10 cellular contexts compared by ENCODE assay signal in the genomic region with DNA sequence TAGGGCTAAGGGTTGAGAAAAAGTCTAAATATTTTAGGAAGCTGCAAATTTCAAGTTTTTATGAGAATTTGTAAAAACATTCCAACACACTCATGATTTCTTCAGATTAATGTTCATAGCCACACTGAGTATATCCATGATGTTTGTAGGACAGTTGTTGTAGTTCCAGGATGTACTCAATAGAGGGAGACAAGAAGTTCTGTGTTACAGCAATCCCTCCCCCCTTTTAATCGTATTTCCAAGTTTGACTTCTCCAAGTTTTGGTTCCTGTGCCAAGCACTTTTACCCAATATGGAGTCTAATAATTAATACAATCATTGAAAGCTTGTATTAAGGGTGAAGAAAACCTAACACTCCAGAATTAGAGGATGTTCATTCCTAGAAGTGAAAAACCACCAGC.
A peak's percentile ranks its signal among the peaks of the same experiment; 100 is the strongest.
DNase-seq lines count a peak whose midpoint lies in the region; ATAC-seq, FAIRE-seq and TF ChIP-seq lines count a peak whose summit lies in the region.
"Had no signal": no experiment of that assay in that cellular context is flagged by ENCODE, and none has a peak within 500 bp of the region (broad histone marks: within the 10 kb centered on the region; RNA-seq: fewer than 3 reads in every experiment).

No MANE protein-coding gene starts in this region.

- H3K4me3 ChIP-seq in bronchial epithelial cell (ENCODE audit: low read depth, low read length) (no peak overlapping the region), spleen (no peak overlapping the region)
- no peak overlapping the region for H3K4me3 ChIP-seq in CD8-positive, alpha-beta memory T cell (ENCODE audit: low read length)

- WGBS in spleen, 5 donors, result 59 to 69% (median 68%) methylated on average over 1 of the region's 1 CpG

- H3K36me3 ChIP-seq in bronchial epithelial cell (ENCODE audit: control insufficient read depth, insufficient read depth, low read length) (no peaks in the 10 kb centered on the region), spleen (no peaks in the 10 kb centered on the region)
- H3K36me3 ChIP-seq in CD8-positive, alpha-beta memory T cell (ENCODE audit: insufficient read depth, low read length), result no peaks in the 10 kb centered on the region

- H3K4me1 ChIP-seq in CD8-positive, alpha-beta memory T cell (ENCODE audit: insufficient read depth, low read length), result no peaks in the 10 kb centered on the region
- no peaks in the 10 kb centered on the region for H3K4me1 ChIP-seq in spleen

- H3K9me3 Mint-ChIP-seq in CD8-positive, alpha-beta memory T cell, result no peaks in the 10 kb centered on the region

- H3K27ac ChIP-seq in CD8-positive, alpha-beta memory T cell (ENCODE audit: low read depth, low read length), result no peak overlapping the region
- H3K27ac ChIP-seq in spleen, result no peak overlapping the region

- DNase-seq in NCI-H82 (lab: John Stamatoyannopoulos, UW), result peak; percentile 52
- DNase-seq in NCI-H82 treated with DMSO at 0.1 percent for 48 hours (lab: John Stamatoyannopoulos, UW; ENCODE audit: unreplicated experiment), result no peak
- DNase-seq in NAMALWA (ENCODE audit: low spot score), result peak; percentile 10
- DNase-seq in bronchial epithelial cell (ENCODE audit: low read depth), result peak; percentile 37
- peak; percentile 23 for DNase-seq in renal cortical epithelial cell (ENCODE audit: low read depth)
- DNase-seq in CD8-positive, alpha-beta memory T cell, result no peak
- DNase-seq in spleen, result no peak

- no peak for ATAC-seq in HG02763 (IDR thresholded peaks at IDR 0.05; ENCODE audit: unreplicated experiment)

- no peak for FAIRE-seq in bronchial epithelial cell (lab: Jason Lieb, UNC)
- FAIRE-seq: colon, GM19239 had no signal

- POLR2A ChIA-PET in CD8-positive, alpha-beta memory T cell (lab: Charles Lee), result no interaction called here

- no peaks in the 10 kb centered on the region for H3K9me3 ChIP-seq in CD8-positive, alpha-beta memory T cell (ENCODE audit: low read length)
- no peaks in the 10 kb centered on the region for H3K9me3 ChIP-seq in spleen

- CTCF ChIA-PET in CD8-positive, alpha-beta memory T cell (lab: Charles Lee), result no interaction called here

- no peaks in the 10 kb centered on the region for H3K27me3 ChIP-seq in bronchial epithelial cell (ENCODE audit: control insufficient read depth, insufficient read depth, low read length)
- no peaks in the 10 kb centered on the region for H3K27me3 ChIP-seq in CD8-positive, alpha-beta memory T cell (ENCODE audit: insufficient read depth, low read length, poor library complexity, severe bottlenecking)
- no peaks in the 10 kb centered on the region for H3K27me3 ChIP-seq in spleen (replicated peaks in 1 of 7)

- peaks cover 0 to 7% of the 10 kb centered on the region in 2 donors for H3K27me3 Mint-ChIP-seq in CD8-positive, alpha-beta memory T cell

- H3K4me3 Mint-ChIP-seq in CD8-positive, alpha-beta memory T cell, result no peak overlapping the region

- TF ChIP-seq CTCF in bronchial epithelial cell (IDR thresholded peaks at IDR 0.05; ENCODE audit: insufficient read depth, low read length, severe bottlenecking) (peak; percentile 42), spleen (IDR thresholded peaks at IDR 0.05 in 8 of 11, conservative IDR thresholded peaks at IDR 0.05 in 3 of 11) (no peak)

- no peak for TF ChIP-seq POLR2A in spleen (IDR thresholded peaks at IDR 0.05)

- H3K27ac Mint-ChIP-seq in CD8-positive, alpha-beta memory T cell, result no peak overlapping the region

- intact Hi-C loops in spleen (cut with DNase I; ENCODE audit: low total_unique reads), result no loop called here

- H3K36me3 Mint-ChIP-seq in CD8-positive, alpha-beta memory T cell, result no peaks in the 10 kb centered on the region

- H3K4me1 Mint-ChIP-seq in CD8-positive, alpha-beta memory T cell, result no peaks in the 10 kb centered on the region

Comparison
In these comparisons a context has a peak if more than half of its experiments do, and no peak if none do; other contexts are left out.
1. DNase-seq: peak in NCI-H82 (single experiment), NAMALWA (single experiment), bronchial epithelial cell (single experiment) and renal cortical epithelial cell (single experiment); none in NCI-H82 treated with DMSO at 0.1 percent for 48 hours (single experiment), CD8-positive, alpha-beta memory T cell (0 of 5) and spleen (single experiment).